25 cellular contexts compared by ENCODE assay signal in genomic region chr14:68511727-68512047, GRCh38.
A peak's percentile ranks its signal among the peaks of the same experiment; 100 is the strongest.
DNase-seq lines count a peak whose midpoint lies in the region; ATAC-seq and TF ChIP-seq lines count a peak whose summit lies in the region.
"Had no signal": no experiment of that assay in that cellular context is flagged by ENCODE, and none has a peak within 500 bp of the region (broad histone marks: within the 10 kb centered on the region; RNA-seq: fewer than 3 reads in every experiment).

No MANE protein-coding gene starts in this region.

- CTCF ChIA-PET in T-cell (lab: Charles Lee) = no interaction called here

- H3K36me3 ChIP-seq in left ventricle myocardium inferior = no peaks in the 10 kb centered on the region
- no peaks in the 10 kb centered on the region for H3K36me3 ChIP-seq in mesenchymal stem cell (ENCODE audit: control insufficient read depth in 1 of 2, insufficient read depth in 2 of 2, low read depth in 1 of 2, low read length in 2 of 2)
- H3K36me3 ChIP-seq: SJSA1, upper lobe of right lung had no signal

- no peak overlapping the region for H3K18ac ChIP-seq in mesenchymal stem cell (ENCODE audit: low read depth in 1 of 2, low read length in 2 of 2)

- H3K36me3 Mint-ChIP-seq in stimulated activated effector memory CD8-positive, alpha-beta T cell treated with anti-CD3 and anti-CD28 coated beads, Interleukin-12 subunit alpha, Interleukin-12 subunit beta, amount 100 ng/mL, for 72 hours = no peaks in the 10 kb centered on the region
- H3K36me3 Mint-ChIP-seq in T-cell = no peaks in the 10 kb centered on the region

- peak overlapping the region in 1 of 2 experiments; percentile 60 for H2BK12ac ChIP-seq in mesenchymal stem cell (ENCODE audit: low read length in 2 of 2)

- no peak overlapping the region for H3K4me3 ChIP-seq in left ventricle myocardium inferior
- no peak overlapping the region for H3K4me3 ChIP-seq in mesenchymal stem cell (ENCODE audit: insufficient read depth in 1 of 2, low read depth in 1 of 2, low read length in 2 of 2)
- H3K4me3 ChIP-seq: A549, SJSA1, upper lobe of right lung had no signal

- no peak overlapping the region for H2AK5ac ChIP-seq in mesenchymal stem cell (ENCODE audit: low read length, severe bottlenecking)

- intact Hi-C loops in left ventricle myocardium inferior (cut with micrococcal nuclease) (no loop called here), left cardiac atrium (cut with DNase I) (no loop called here)

- H3K27ac ChIP-seq in left ventricle myocardium inferior (replicated peaks) (peak overlapping the region; percentile 67), mesenchymal stem cell (ENCODE audit: low read length, poor library complexity, severe bottlenecking) (no peak overlapping the region)
- H3K27ac ChIP-seq: SJSA1, upper lobe of right lung had no signal

- H2BK120ac ChIP-seq in mesenchymal stem cell (ENCODE audit: low read depth, low read length) = no peak overlapping the region

- H3K4me2 ChIP-seq in mesenchymal stem cell (ENCODE audit: low read length, poor library complexity, severe bottlenecking) = no peak overlapping the region
- H3K4me2 ChIP-seq: A549 had no signal

- no peaks in the 10 kb centered on the region for H3K27me3 Mint-ChIP-seq in T-cell
- H3K27me3 Mint-ChIP-seq: activated CD4-positive, alpha-beta memory T cell treated with anti-CD3 and anti-CD28 coated beads, Interleukin-2, amount 10 ng/mL, durations not matched to agents 7 days and 5 days; activated T-cell treated with anti-CD3 and anti-CD28 coated beads, Interleukin-2, amount 50 U/mL, for 24 hours had no signal

- peaks cover 42% of the 10 kb centered on the region for H3K4me1 ChIP-seq in left ventricle myocardium inferior
- no peaks in the 10 kb centered on the region for H3K4me1 ChIP-seq in mesenchymal stem cell (ENCODE audit: control insufficient read depth, insufficient read depth, low read depth, low read length)

- no peak for TF ChIP-seq CTCF in left ventricle myocardium inferior (IDR thresholded peaks at IDR 0.05; ENCODE audit: borderline replicate concordance)

- H4K8ac ChIP-seq in mesenchymal stem cell (ENCODE audit: low read length) = no peak overlapping the region

- H3K27ac Mint-ChIP-seq in stimulated activated effector memory CD8-positive, alpha-beta T cell treated with anti-CD3 and anti-CD28 coated beads, Interleukin-12 subunit alpha, Interleukin-12 subunit beta, amount 100 ng/mL, for 72 hours = peak overlapping the region; percentile 46
- no peak overlapping the region for H3K27ac Mint-ChIP-seq in T-cell
- H3K27ac Mint-ChIP-seq: activated CD4-positive, alpha-beta memory T cell treated with anti-CD3 and anti-CD28 coated beads, Interleukin-2, amount 10 ng/mL, durations not matched to agents 7 days and 5 days; activated T-cell treated with anti-CD3 and anti-CD28 coated beads, Interleukin-2, amount 50 U/mL, for 24 hours; dendritic cell treated with granulocyte-macrophage colony-stimulating factor and Interleukin-4, amounts not matched to agents 40 ng/mL and 50 ng/mL, for 4 days had no signal

- H3K9me3 ChIP-seq in left ventricle myocardium inferior (replicated peaks) = no peaks in the 10 kb centered on the region
- H3K9me3 ChIP-seq in mesenchymal stem cell (ENCODE audit: control insufficient read depth, low read length) = no peaks in the 10 kb centered on the region
- H3K9me3 ChIP-seq: SJSA1, upper lobe of right lung had no signal

- H3K9me3 Mint-ChIP-seq in stimulated activated effector memory CD8-positive, alpha-beta T cell treated with anti-CD3 and anti-CD28 coated beads, Interleukin-12 subunit alpha, Interleukin-12 subunit beta, amount 100 ng/mL, for 72 hours = no peaks in the 10 kb centered on the region
- H3K9me3 Mint-ChIP-seq in T-cell = no peaks in the 10 kb centered on the region
- H3K9me3 Mint-ChIP-seq: activated CD4-positive, alpha-beta memory T cell treated with anti-CD3 and anti-CD28 coated beads, Interleukin-2, amount 10 ng/mL, durations not matched to agents 7 days and 5 days; activated T-cell treated with anti-CD3 and anti-CD28 coated beads, Interleukin-2, amount 50 U/mL, for 24 hours; dendritic cell treated with granulocyte-macrophage colony-stimulating factor and Interleukin-4, amounts not matched to agents 40 ng/mL and 50 ng/mL, for 4 days had no signal

- no peak overlapping the region for H2AFZ ChIP-seq in mesenchymal stem cell (ENCODE audit: low read depth, low read length)

- H3K4me1 Mint-ChIP-seq in stimulated activated effector memory CD8-positive, alpha-beta T cell treated with anti-CD3 and anti-CD28 coated beads, Interleukin-12 subunit alpha, Interleukin-12 subunit beta, amount 100 ng/mL, for 72 hours = peaks cover 24% of the 10 kb centered on the region
- peaks cover 61 to 62% (median 62%) of the 10 kb centered on the region in 3 donors for H3K4me1 Mint-ChIP-seq in T-cell

- peak overlapping the region in 1 of 2 experiments; percentile 89 for H3K4ac ChIP-seq in mesenchymal stem cell (ENCODE audit: low read depth in 1 of 2, low read length in 2 of 2)

- no peak for TF ChIP-seq POLR2A in erythroblast (IDR thresholded peaks at IDR 0.05; ENCODE audit: low read length)

- H2BK5ac ChIP-seq in mesenchymal stem cell (ENCODE audit: low read depth, low read length, poor library complexity, severe bottlenecking) = no peak overlapping the region

- no peaks in the 10 kb centered on the region for H3K79me1 ChIP-seq in mesenchymal stem cell (replicated peaks; ENCODE audit: low read length, poor library complexity, severe bottlenecking)

- no peak overlapping the region for H4K91ac ChIP-seq in mesenchymal stem cell (ENCODE audit: low read length)

- H3K23ac ChIP-seq in mesenchymal stem cell (ENCODE audit: low read length in 2 of 2) = no peak overlapping the region

- no peak for ATAC-seq in left cardiac atrium
- ATAC-seq in stimulated activated effector memory CD8-positive, alpha-beta T cell treated with anti-CD3 and anti-CD28 coated beads, Interleukin-12 subunit alpha, Interleukin-12 subunit beta, amount 100 ng/mL, for 72 hours = no peak
- ATAC-seq in T-cell (replicated peaks in 1 of 4) = no peak
- ATAC-seq: A549, upper lobe of right lung had no signal

- H3K14ac ChIP-seq in mesenchymal stem cell (ENCODE audit: low read length in 2 of 2) = no peak overlapping the region

- no peak for DNase-seq in left ventricle myocardium inferior
- no peak for DNase-seq in left cardiac atrium
- no peak for DNase-seq in mesenchymal stem cell
- DNase-seq in stimulated activated effector memory CD8-positive, alpha-beta T cell treated with anti-CD3 and anti-CD28 coated beads, Interleukin-12 subunit alpha, Interleukin-12 subunit beta, amount 100 ng/mL, for 72 hours (ENCODE audit: low spot score in 2 of 2) = no peak
- no peak for DNase-seq in T-helper 2 cell
- DNase-seq in T-cell = no peak
- no peak for DNase-seq in DMS 273 (lab: John Stamatoyannopoulos, UW; ENCODE audit: unreplicated experiment)
- DNase-seq in erythroblast (lab: John Stamatoyannopoulos, UW) = no peak
- DNase-seq: activated CD4-positive, alpha-beta memory T cell treated with anti-CD3 and anti-CD28 coated beads, Interleukin-2, amount 10 ng/mL, durations not matched to agents 7 days and 5 days; activated CD4-positive, CD25-positive, alpha-beta regulatory T cell; activated naive CD4-positive, alpha-beta T cell treated with anti-CD3 and anti-CD28 coated beads, Interleukin-2, amount 50 U/mL, for 16 hours; activated T-cell treated with anti-CD3 and anti-CD28 coated beads, Interleukin-2, amount 50 U/mL, for 24 hours; C1 segment of cervical spinal cord; DMS 273 treated with DMSO at 0.1 percent for 48 hours; kidney glomerular epithelial cell; midbrain; NCI-H1105 treated with DMSO at 0.1 percent for 48 hours; NCI-H2107; NCI-H526 treated with DMSO at 0.1 percent for 48 hours; OCI-M1; T-helper 9 cell; upper lobe of right lung had no signal

- POLR2A ChIA-PET in T-cell (lab: Charles Lee) = no interaction called here

- no peak overlapping the region for H2BK15ac ChIP-seq in mesenchymal stem cell (ENCODE audit: low read depth, poor library complexity, severe bottlenecking)

- no peaks in the 10 kb centered on the region for H3K27me3 ChIP-seq in left ventricle myocardium inferior (ENCODE audit: low read depth)
- H3K27me3 ChIP-seq in mesenchymal stem cell (ENCODE audit: control insufficient read depth in 1 of 2, insufficient read depth in 1 of 2, low read length in 2 of 2) = no peaks in the 10 kb centered on the region
- H3K27me3 ChIP-seq: SJSA1, upper lobe of right lung had no signal

- peak overlapping the region; percentile 74 for H3K9ac ChIP-seq in mesenchymal stem cell (ENCODE audit: low read length)

- H3K4me3 Mint-ChIP-seq in stimulated activated effector memory CD8-positive, alpha-beta T cell treated with anti-CD3 and anti-CD28 coated beads, Interleukin-12 subunit alpha, Interleukin-12 subunit beta, amount 100 ng/mL, for 72 hours = no peak overlapping the region
- no peak overlapping the region for H3K4me3 Mint-ChIP-seq in T-cell
- H3K4me3 Mint-ChIP-seq: activated CD4-positive, alpha-beta memory T cell treated with anti-CD3 and anti-CD28 coated beads, Interleukin-2, amount 10 ng/mL, durations not matched to agents 7 days and 5 days; activated T-cell treated with anti-CD3 and anti-CD28 coated beads, Interleukin-2, amount 50 U/mL, for 24 hours; dendritic cell treated with granulocyte-macrophage colony-stimulating factor and Interleukin-4, amounts not matched to agents 40 ng/mL and 50 ng/mL, for 4 days had no signal
